Comparison of ENCODE assay signal across 28 cellular contexts in genomic region chr10:127877701-127878100, GRCh38. TPM values are rescaled to one million over a fixed set of nuclear protein-coding genes. Genes with fewer than 3 reads are reported as not detected.
"Had no signal": no experiment of that assay in that cellular context is flagged by ENCODE, and none has a peak within 500 bp of the region (broad histone marks: within the 10 kb centered on the region; RNA-seq: fewer than 3 reads in every experiment).

No MANE protein-coding gene starts in this region.

- H3K4me1 ChIP-seq: uterus had no signal

- H3K27me3 Mint-ChIP-seq: type B pancreatic cell had no signal

- H3K9me3 Mint-ChIP-seq: activated T-cell treated with anti-CD3 and anti-CD28 coated beads, Interleukin-2, amount 50 U/mL, for 72 hours; effector memory CD8-positive, alpha-beta T cell; memory B cell; natural killer cell; stimulated activated effector memory CD8-positive, alpha-beta T cell treated with anti-CD3 and anti-CD28 coated beads, Interleukin-12 subunit alpha, Interleukin-12 subunit beta, amount 100 ng/mL, for 72 hours; stimulated activated naive CD8-positive, alpha-beta T cell treated with anti-CD3 and anti-CD28 coated beads, Interleukin-15, Interleukin-2, amounts not matched to agents 100 ng/mL and 50 ng/mL, for 24 hours; T-cell; type B pancreatic cell had no signal

- DNase-seq: activated CD4-positive, alpha-beta T cell treated with anti-CD3 and anti-CD28 coated beads for 4 hours; activated CD4-positive, alpha-beta T cell treated with anti-CD3 and anti-CD28 coated beads, Interleukin-2, amount 50 U/mL, for 4 hours; activated CD4-positive, CD25-positive, alpha-beta regulatory T cell; activated effector memory CD4-positive, alpha-beta T cell treated with Interleukin-2 at 50 U/mL for 16 hours; activated naive CD4-positive, alpha-beta T cell treated with Interleukin-2 at 50 U/mL for 16 hours; activated T-cell treated with anti-CD3 and anti-CD28 coated beads, Interleukin-2, amount 50 U/mL, for 72 hours; aorta; body of pancreas; effector memory CD8-positive, alpha-beta T cell; foreskin fibroblast; hippocampal formation; kidney; natural killer cell; posterior cingulate gyrus; right cardiac atrium; stimulated activated CD4-positive, alpha-beta T cell treated with anti-CD3 and anti-CD28 coated beads, Interleukin-4, amount 100 ng/mL, for 1 hour; T-cell; uterus had no signal

- ATAC-seq: body of pancreas; effector memory CD8-positive, alpha-beta T cell; natural killer cell; T-cell had no signal

- H3K27ac Mint-ChIP-seq: activated naive CD8-positive, alpha-beta T cell; activated T-cell treated with anti-CD3 and anti-CD28 coated beads, Interleukin-2, amount 50 U/mL, for 72 hours; effector memory CD8-positive, alpha-beta T cell; natural killer cell; stimulated activated effector memory CD8-positive, alpha-beta T cell treated with anti-CD3 and anti-CD28 coated beads, Interleukin-12 subunit alpha, Interleukin-12 subunit beta, amount 100 ng/mL, for 72 hours; stimulated activated naive CD8-positive, alpha-beta T cell treated with anti-CD3 and anti-CD28 coated beads, Interleukin-15, Interleukin-2, amounts not matched to agents 100 ng/mL and 50 ng/mL, for 24 hours; T-cell; type B pancreatic cell had no signal

- H3K9me3 ChIP-seq: body of pancreas, thoracic aorta, uterus had no signal

- H3K4me3 ChIP-seq: body of pancreas, thoracic aorta, uterus had no signal

- H3K4me3 Mint-ChIP-seq: activated naive CD8-positive, alpha-beta T cell; activated T-cell treated with anti-CD3 and anti-CD28 coated beads, Interleukin-2, amount 50 U/mL, for 72 hours; effector memory CD8-positive, alpha-beta T cell; memory B cell; natural killer cell; stimulated activated effector memory CD8-positive, alpha-beta T cell treated with anti-CD3 and anti-CD28 coated beads, Interleukin-12 subunit alpha, Interleukin-12 subunit beta, amount 100 ng/mL, for 72 hours; stimulated activated naive CD8-positive, alpha-beta T cell treated with anti-CD3 and anti-CD28 coated beads, Interleukin-15, Interleukin-2, amounts not matched to agents 100 ng/mL and 50 ng/mL, for 24 hours; T-cell; type B pancreatic cell had no signal

- H3K27me3 ChIP-seq: body of pancreas, uterus had no signal

- H3K36me3 ChIP-seq: thoracic aorta, uterus had no signal

- H3K27ac ChIP-seq: body of pancreas, thoracic aorta, uterus had no signal

- H3K36me3 Mint-ChIP-seq: activated naive CD8-positive, alpha-beta T cell; memory B cell; natural killer cell; stimulated activated effector memory CD8-positive, alpha-beta T cell treated with anti-CD3 and anti-CD28 coated beads, Interleukin-12 subunit alpha, Interleukin-12 subunit beta, amount 100 ng/mL, for 72 hours; T-cell; type B pancreatic cell had no signal

RNA-seq across cellular contexts. Expression of gene CLRN3, which starts 15.0 kb away (rescaled TPM):
- total RNA-seq: activated T-cell treated with anti-CD3 and anti-CD28 coated beads, Interleukin-2, amount 50 U/mL, for 72 hours; aorta; esophagus mucosa; lower leg skin; natural killer cell; osteoblast; right cardiac atrium; subcutaneous adipose tissue; T-cell; thoracic aorta; uterus had no signal
- polyA plus RNA-seq: right cardiac atrium had no signal
